2 cellular contexts compared by ENCODE assay signal in the genomic region with DNA sequence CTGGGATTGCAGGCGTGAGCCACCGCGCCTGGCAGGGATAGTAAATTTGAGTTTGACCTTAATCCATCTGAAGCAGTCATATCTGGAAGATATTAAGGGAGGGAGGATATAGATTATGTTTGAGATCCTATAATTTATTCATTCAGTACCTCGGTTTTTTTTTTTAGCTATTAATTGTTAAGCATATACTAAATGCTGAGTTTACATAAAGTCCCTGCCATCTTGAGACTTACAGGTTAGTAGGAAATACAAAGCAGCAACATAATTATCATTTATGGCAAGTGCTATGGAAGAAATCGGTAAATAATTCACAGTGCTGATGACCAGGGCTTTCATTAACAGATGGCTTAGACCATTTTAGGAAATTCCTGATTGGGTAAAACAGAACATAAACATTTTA.
TF ChIP-seq lines count a peak whose summit lies in the region.

No MANE protein-coding gene starts in this region.

TF ChIP-seq in HepG2, 621 proteins besides CTCF, POLR2A, EP300 and RAD21 (continued from another document):
- peak in 1 of 2 experiments; percentile 66; a peak in 3 of 4 replicates for TF ChIP-seq MAFK (conservative IDR thresholded peaks at IDR 0.05 in 1 of 2, IDR thresholded peaks at IDR 0.05 in 1 of 2; ENCODE audit: low read length in 2 of 2)
- TF ChIP-seq, protein P1, sequence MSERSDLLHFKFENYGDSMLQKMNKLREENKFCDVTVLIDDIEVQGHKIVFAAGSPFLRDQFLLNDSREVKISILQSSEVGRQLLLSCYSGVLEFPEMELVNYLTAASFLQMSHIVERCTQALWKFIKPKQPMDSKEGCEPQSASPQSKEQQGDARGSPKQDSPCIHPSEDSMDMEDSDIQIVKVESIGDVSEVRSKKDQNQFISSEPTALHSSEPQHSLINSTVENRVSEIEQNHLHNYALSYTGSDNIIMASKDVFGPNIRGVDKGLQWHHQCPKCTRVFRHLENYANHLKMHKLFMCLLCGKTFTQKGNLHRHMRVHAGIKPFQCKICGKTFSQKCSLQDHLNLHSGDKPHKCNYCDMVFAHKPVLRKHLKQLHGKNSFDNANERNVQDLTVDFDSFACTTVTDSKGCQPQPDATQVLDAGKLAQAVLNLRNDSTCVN (CRISPR knock-in tag; IDR thresholded peaks at IDR 0.05; ENCODE audit: borderline replicate concordance): no peak

TF ChIP-seq in IMR-90, 13 proteins besides CTCF, POLR2A, EP300 and RAD21 (continued from another document):
- TF ChIP-seq CEBPB (IDR thresholded peaks at IDR 0.05; ENCODE audit: low read depth, low read length): no peak
- TF ChIP-seq RCOR1 (IDR thresholded peaks at IDR 0.05; ENCODE audit: insufficient replicate concordance, low read length): no peak
